In genomic region chr1:24744911-24745710, GRCh38 we compare ENCODE assay signal across 1 cellular context.
A peak's percentile ranks its signal among the peaks of the same experiment; 100 is the strongest.
TF ChIP-seq lines count a peak whose summit lies in the region.

CLIC4 (plus strand) TSS chr1:24745447; CDS start chr1:24745554, 107 bp downstream.

TF ChIP-seq in HepG2, 621 proteins besides CTCF, POLR2A, EP300 and RAD21 (continued from another document and continues in another):
- TF ChIP-seq, protein P1, sequence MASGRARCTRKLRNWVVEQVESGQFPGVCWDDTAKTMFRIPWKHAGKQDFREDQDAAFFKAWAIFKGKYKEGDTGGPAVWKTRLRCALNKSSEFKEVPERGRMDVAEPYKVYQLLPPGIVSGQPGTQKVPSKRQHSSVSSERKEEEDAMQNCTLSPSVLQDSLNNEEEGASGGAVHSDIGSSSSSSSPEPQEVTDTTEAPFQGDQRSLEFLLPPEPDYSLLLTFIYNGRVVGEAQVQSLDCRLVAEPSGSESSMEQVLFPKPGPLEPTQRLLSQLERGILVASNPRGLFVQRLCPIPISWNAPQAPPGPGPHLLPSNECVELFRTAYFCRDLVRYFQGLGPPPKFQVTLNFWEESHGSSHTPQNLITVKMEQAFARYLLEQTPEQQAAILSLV (CRISPR knock-in tag; IDR thresholded peaks at IDR 0.05; ENCODE audit: borderline replicate concordance), result peak; percentile 50; the same call in 1 of the 2 replicates
- TF ChIP-seq, protein P2, sequence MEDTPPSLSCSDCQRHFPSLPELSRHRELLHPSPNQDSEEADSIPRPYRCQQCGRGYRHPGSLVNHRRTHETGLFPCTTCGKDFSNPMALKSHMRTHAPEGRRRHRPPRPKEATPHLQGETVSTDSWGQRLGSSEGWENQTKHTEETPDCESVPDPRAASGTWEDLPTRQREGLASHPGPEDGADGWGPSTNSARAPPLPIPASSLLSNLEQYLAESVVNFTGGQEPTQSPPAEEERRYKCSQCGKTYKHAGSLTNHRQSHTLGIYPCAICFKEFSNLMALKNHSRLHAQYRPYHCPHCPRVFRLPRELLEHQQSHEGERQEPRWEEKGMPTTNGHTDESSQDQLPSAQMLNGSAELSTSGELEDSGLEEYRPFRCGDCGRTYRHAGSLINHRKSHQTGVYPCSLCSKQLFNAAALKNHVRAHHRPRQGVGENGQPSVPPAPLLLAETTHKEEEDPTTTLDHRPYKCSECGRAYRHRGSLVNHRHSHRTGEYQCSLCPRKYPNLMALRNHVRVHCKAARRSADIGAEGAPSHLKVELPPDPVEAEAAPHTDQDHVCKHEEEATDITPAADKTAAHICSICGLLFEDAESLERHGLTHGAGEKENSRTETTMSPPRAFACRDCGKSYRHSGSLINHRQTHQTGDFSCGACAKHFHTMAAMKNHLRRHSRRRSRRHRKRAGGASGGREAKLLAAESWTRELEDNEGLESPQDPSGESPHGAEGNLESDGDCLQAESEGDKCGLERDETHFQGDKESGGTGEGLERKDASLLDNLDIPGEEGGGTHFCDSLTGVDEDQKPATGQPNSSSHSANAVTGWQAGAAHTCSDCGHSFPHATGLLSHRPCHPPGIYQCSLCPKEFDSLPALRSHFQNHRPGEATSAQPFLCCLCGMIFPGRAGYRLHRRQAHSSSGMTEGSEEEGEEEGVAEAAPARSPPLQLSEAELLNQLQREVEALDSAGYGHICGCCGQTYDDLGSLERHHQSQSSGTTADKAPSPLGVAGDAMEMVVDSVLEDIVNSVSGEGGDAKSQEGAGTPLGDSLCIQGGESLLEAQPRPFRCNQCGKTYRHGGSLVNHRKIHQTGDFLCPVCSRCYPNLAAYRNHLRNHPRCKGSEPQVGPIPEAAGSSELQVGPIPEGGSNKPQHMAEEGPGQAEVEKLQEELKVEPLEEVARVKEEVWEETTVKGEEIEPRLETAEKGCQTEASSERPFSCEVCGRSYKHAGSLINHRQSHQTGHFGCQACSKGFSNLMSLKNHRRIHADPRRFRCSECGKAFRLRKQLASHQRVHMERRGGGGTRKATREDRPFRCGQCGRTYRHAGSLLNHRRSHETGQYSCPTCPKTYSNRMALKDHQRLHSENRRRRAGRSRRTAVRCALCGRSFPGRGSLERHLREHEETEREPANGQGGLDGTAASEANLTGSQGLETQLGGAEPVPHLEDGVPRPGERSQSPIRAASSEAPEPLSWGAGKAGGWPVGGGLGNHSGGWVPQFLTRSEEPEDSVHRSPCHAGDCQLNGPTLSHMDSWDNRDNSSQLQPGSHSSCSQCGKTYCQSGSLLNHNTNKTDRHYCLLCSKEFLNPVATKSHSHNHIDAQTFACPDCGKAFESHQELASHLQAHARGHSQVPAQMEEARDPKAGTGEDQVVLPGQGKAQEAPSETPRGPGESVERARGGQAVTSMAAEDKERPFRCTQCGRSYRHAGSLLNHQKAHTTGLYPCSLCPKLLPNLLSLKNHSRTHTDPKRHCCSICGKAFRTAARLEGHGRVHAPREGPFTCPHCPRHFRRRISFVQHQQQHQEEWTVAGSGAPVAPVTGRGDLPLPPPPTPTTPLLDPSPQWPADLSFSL (CRISPR knock-in tag; IDR thresholded peaks at IDR 0.05), result no peak
- peak; percentile 43 for TF ChIP-seq RXRB (CRISPR knock-in tag; IDR thresholded peaks at IDR 0.05; ENCODE audit: borderline replicate concordance)
- TF ChIP-seq, protein P3, sequence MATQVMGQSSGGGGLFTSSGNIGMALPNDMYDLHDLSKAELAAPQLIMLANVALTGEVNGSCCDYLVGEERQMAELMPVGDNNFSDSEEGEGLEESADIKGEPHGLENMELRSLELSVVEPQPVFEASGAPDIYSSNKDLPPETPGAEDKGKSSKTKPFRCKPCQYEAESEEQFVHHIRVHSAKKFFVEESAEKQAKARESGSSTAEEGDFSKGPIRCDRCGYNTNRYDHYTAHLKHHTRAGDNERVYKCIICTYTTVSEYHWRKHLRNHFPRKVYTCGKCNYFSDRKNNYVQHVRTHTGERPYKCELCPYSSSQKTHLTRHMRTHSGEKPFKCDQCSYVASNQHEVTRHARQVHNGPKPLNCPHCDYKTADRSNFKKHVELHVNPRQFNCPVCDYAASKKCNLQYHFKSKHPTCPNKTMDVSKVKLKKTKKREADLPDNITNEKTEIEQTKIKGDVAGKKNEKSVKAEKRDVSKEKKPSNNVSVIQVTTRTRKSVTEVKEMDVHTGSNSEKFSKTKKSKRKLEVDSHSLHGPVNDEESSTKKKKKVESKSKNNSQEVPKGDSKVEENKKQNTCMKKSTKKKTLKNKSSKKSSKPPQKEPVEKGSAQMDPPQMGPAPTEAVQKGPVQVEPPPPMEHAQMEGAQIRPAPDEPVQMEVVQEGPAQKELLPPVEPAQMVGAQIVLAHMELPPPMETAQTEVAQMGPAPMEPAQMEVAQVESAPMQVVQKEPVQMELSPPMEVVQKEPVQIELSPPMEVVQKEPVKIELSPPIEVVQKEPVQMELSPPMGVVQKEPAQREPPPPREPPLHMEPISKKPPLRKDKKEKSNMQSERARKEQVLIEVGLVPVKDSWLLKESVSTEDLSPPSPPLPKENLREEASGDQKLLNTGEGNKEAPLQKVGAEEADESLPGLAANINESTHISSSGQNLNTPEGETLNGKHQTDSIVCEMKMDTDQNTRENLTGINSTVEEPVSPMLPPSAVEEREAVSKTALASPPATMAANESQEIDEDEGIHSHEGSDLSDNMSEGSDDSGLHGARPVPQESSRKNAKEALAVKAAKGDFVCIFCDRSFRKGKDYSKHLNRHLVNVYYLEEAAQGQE (IDR thresholded peaks at IDR 0.05; ENCODE audit: borderline replicate concordance in 1 of 2, low read depth in 1 of 2, low read length in 2 of 2), result peak in 1 of 2 experiments; percentile 39; a peak in 1 of 4 replicates
- peak; percentile 57 for TF ChIP-seq NFYB (CRISPR knock-in tag; IDR thresholded peaks at IDR 0.05)
- no peak for TF ChIP-seq FOXP1 (IDR thresholded peaks at IDR 0.05)
- no peak; the same call in 1 of the 2 replicates for TF ChIP-seq FOXP1 (CRISPR knock-in tag; IDR thresholded peaks at IDR 0.05)
- TF ChIP-seq, protein P4, sequence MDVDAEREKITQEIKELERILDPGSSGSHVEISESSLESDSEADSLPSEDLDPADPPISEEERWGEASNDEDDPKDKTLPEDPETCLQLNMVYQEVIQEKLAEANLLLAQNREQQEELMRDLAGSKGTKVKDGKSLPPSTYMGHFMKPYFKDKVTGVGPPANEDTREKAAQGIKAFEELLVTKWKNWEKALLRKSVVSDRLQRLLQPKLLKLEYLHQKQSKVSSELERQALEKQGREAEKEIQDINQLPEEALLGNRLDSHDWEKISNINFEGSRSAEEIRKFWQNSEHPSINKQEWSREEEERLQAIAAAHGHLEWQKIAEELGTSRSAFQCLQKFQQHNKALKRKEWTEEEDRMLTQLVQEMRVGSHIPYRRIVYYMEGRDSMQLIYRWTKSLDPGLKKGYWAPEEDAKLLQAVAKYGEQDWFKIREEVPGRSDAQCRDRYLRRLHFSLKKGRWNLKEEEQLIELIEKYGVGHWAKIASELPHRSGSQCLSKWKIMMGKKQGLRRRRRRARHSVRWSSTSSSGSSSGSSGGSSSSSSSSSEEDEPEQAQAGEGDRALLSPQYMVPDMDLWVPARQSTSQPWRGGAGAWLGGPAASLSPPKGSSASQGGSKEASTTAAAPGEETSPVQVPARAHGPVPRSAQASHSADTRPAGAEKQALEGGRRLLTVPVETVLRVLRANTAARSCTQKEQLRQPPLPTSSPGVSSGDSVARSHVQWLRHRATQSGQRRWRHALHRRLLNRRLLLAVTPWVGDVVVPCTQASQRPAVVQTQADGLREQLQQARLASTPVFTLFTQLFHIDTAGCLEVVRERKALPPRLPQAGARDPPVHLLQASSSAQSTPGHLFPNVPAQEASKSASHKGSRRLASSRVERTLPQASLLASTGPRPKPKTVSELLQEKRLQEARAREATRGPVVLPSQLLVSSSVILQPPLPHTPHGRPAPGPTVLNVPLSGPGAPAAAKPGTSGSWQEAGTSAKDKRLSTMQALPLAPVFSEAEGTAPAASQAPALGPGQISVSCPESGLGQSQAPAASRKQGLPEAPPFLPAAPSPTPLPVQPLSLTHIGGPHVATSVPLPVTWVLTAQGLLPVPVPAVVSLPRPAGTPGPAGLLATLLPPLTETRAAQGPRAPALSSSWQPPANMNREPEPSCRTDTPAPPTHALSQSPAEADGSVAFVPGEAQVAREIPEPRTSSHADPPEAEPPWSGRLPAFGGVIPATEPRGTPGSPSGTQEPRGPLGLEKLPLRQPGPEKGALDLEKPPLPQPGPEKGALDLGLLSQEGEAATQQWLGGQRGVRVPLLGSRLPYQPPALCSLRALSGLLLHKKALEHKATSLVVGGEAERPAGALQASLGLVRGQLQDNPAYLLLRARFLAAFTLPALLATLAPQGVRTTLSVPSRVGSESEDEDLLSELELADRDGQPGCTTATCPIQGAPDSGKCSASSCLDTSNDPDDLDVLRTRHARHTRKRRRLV (CRISPR knock-in tag; IDR thresholded peaks at IDR 0.05), result 0 out of 2 replicates have a peak, but pooled peaks have one; percentile 38
- TF ChIP-seq, protein P5, sequence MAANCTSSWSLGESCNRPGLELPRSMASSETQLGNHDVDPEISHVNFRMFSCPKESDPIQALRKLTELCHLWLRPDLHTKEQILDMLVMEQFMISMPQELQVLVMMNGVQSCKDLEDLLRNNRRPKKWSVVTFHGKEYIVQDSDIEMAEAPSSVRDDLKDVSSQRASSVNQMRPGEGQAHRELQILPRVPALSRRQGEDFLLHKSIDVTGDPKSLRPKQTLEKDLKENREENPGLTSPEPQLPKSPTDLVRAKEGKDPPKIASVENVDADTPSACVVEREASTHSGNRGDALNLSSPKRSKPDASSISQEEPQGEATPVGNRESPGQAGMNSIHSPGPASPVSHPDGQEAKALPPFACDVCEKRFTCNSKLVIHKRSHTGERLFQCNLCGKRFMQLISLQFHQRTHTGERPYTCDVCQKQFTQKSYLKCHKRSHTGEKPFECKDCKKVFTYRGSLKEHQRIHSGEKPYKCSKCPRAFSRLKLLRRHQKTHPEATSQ (CRISPR knock-in tag; IDR thresholded peaks at IDR 0.05; ENCODE audit: borderline replicate concordance), result peak; percentile 21; the same call in 1 of the 2 replicates
- TF ChIP-seq RBM39 (IDR thresholded peaks at IDR 0.05; ENCODE audit: low read depth, low read length, poor library complexity, severe bottlenecking), result peak; percentile 81
- no peak for TF ChIP-seq ZNF713 (CRISPR knock-in tag; IDR thresholded peaks at IDR 0.05)
- peak; percentile 24; the same call in 1 of the 2 replicates for TF ChIP-seq ZNF414 (CRISPR knock-in tag; IDR thresholded peaks at IDR 0.05)
- no peak; the same call in 1 of the 2 replicates for TF ChIP-seq TGIF2 (CRISPR knock-in tag; IDR thresholded peaks at IDR 0.05)
- TF ChIP-seq HOXA5 (CRISPR knock-in tag; IDR thresholded peaks at IDR 0.05), result peak; percentile 66; the same call in 1 of the 2 replicates
- TF ChIP-seq, protein P6, sequence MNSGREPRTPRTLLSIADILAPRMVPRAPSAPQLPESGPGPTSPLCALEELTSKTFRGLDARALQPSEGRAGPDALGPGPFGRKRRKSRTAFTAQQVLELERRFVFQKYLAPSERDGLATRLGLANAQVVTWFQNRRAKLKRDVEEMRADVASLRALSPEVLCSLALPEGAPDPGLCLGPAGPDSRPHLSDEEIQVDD (CRISPR knock-in tag; IDR thresholded peaks at IDR 0.05; ENCODE audit: borderline replicate concordance), result peak; percentile 63; the same call in 1 of the 2 replicates
- TF ChIP-seq PAF1 (CRISPR knock-in tag; IDR thresholded peaks at IDR 0.05), result no peak
- TF ChIP-seq POLR2AphosphoS2 (IDR thresholded peaks at IDR 0.05; ENCODE audit: low read depth, low read length), result no peak
- TF ChIP-seq PRDM10 (CRISPR knock-in tag; IDR thresholded peaks at IDR 0.05; ENCODE audit: low read depth), result peak; percentile 57; the same call in 1 of the 2 replicates
- no peak; the same call in 1 of the 2 replicates for TF ChIP-seq NFKB2 (CRISPR knock-in tag; IDR thresholded peaks at IDR 0.05; ENCODE audit: borderline replicate concordance)
- 0 out of 2 replicates have a peak, but pooled peaks have one; percentile 21 for TF ChIP-seq REXO4 (CRISPR knock-in tag; IDR thresholded peaks at IDR 0.05; ENCODE audit: borderline replicate concordance)
- no peak for TF ChIP-seq ONECUT2 (CRISPR knock-in tag; IDR thresholded peaks at IDR 0.05)
- TF ChIP-seq, protein P7, sequence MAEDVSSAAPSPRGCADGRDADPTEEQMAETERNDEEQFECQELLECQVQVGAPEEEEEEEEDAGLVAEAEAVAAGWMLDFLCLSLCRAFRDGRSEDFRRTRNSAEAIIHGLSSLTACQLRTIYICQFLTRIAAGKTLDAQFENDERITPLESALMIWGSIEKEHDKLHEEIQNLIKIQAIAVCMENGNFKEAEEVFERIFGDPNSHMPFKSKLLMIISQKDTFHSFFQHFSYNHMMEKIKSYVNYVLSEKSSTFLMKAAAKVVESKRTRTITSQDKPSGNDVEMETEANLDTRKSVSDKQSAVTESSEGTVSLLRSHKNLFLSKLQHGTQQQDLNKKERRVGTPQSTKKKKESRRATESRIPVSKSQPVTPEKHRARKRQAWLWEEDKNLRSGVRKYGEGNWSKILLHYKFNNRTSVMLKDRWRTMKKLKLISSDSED (CRISPR knock-in tag; IDR thresholded peaks at IDR 0.05), result no peak
- TF ChIP-seq ZNF30 (CRISPR knock-in tag; IDR thresholded peaks at IDR 0.05), result no peak
- TF ChIP-seq ZBTB20 (CRISPR knock-in tag; IDR thresholded peaks at IDR 0.05; ENCODE audit: borderline replicate concordance, low read depth), result 0 out of 2 replicates have a peak, but pooled peaks have one; percentile 23
- no peak for TF ChIP-seq TMF1 (CRISPR knock-in tag; IDR thresholded peaks at IDR 0.05; ENCODE audit: low read depth)
- TF ChIP-seq ZNF660 (CRISPR knock-in tag; IDR thresholded peaks at IDR 0.05; ENCODE audit: borderline replicate concordance, low read depth), result no peak
